In the genomic region with DNA sequence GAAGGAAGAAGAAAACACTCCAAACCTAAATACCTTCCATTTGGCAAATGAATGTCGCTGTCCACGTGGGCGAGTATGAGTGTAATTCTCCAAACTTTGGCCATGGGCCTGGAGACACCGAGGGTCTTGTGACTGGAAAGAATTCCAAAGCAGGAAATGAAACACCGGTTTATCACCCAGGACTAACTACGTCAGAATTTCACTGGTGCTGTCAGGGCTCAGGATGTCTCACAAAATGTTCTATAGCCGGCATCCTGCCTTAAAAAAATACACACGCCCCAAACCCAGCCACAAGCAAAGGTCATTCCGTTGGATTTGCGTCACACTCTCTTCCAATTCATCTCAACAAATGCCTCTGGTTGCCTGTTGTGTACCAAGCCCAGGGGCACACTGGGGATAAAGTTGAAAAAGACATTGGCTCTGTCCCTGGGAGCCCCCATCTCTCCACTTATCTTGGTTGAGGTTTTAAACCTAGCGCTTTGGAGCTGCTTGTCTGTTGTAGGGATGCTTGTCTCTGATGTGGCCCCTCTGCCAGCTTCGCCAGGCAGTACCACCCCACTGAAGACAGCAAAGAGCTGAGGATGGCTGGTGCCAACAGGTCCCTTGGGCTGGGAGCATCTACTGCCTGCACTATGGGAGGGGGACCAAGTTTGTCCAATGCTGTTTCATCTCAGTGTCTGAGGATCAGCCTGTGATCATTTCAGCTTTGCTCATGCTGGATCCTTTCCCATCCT, we compare ENCODE assay signal across 8 cellular contexts. TPM values are rescaled to one million over a fixed set of nuclear protein-coding genes. Genes with fewer than 3 reads are reported as not detected.
DNase-seq lines count a peak whose midpoint lies in the region; ATAC-seq, FAIRE-seq and TF ChIP-seq lines count a peak whose summit lies in the region.

No MANE protein-coding gene starts in this region.

- peaks cover 24 to 57% (median 44%) of the 10 kb centered on the region in 7 donors for H3K4me1 Mint-ChIP-seq in naive thymus-derived CD4-positive, alpha-beta T cell

- 76% methylated on average over 12 of the region's 12 CpGs for WGBS in A549 (ENCODE audit: missing lambda C conversion rate)

- H3K4me1 ChIP-seq in A549: peaks cover 7% of the 10 kb centered on the region; the same call in 1 of the 3 replicates
- H3K4me1 ChIP-seq in duodenal mucosa (ENCODE audit: control insufficient read depth in 1 of 2, insufficient read depth in 2 of 2, low read length in 2 of 2): peaks cover 12 to 18% of the 10 kb centered on the region in 2 donors
- peaks cover 13 to 23% of the 10 kb centered on the region in 2 donors for H3K4me1 ChIP-seq in naive thymus-derived CD4-positive, alpha-beta T cell (ENCODE audit: control insufficient read depth in 2 of 2, insufficient read depth in 2 of 2, low read length in 2 of 2)

- peaks cover 0 to 10% (median 0%) of the 10 kb centered on the region in 5 donors for H3K36me3 Mint-ChIP-seq in naive thymus-derived CD4-positive, alpha-beta T cell

- H3K4me3 ChIP-seq in A549: no peak overlapping the region
- H3K4me3 ChIP-seq in duodenal mucosa (ENCODE audit: low read depth in 1 of 2, low read length in 2 of 2): peak overlapping the region in 1 of 2 donors; percentile 6
- H3K4me3 ChIP-seq in naive thymus-derived CD4-positive, alpha-beta T cell (ENCODE audit: low read length): no peak overlapping the region

- H3K9me3 Mint-ChIP-seq in naive thymus-derived CD4-positive, alpha-beta T cell: peaks cover 0 to 6% (median 0%) of the 10 kb centered on the region in 11 donors

- peak overlapping the region; percentile 15; the same call in 1 of the 3 replicates for H3K4me2 ChIP-seq in A549

- peak overlapping the region; percentile 14 to 45; a peak in 3 of 6 replicates for H3K27ac ChIP-seq in A549
- H3K27ac ChIP-seq in duodenal mucosa (ENCODE audit: low read depth, low read length): peak overlapping the region; percentile 82
- no peak overlapping the region for H3K27ac ChIP-seq in naive thymus-derived CD4-positive, alpha-beta T cell (ENCODE audit: low read depth, low read length)

- ATAC-seq in A549: peak; percentile 10 to 11; a peak in 2 of 6 replicates
- peak; percentile 65 for ATAC-seq in naive thymus-derived CD4-positive, alpha-beta T cell
- ATAC-seq in GM21360 (IDR thresholded peaks at IDR 0.05; ENCODE audit: unreplicated experiment): no peak
- no peak for ATAC-seq in GM19452 (IDR thresholded peaks at IDR 0.05; ENCODE audit: unreplicated experiment)

- peak overlapping the region in 9 of 10 donors; percentile 33 to 78 (median 69) for H3K4me3 Mint-ChIP-seq in naive thymus-derived CD4-positive, alpha-beta T cell

- no peaks in the 10 kb centered on the region for H3K9me3 ChIP-seq in A549
- no peaks in the 10 kb centered on the region for H3K9me3 ChIP-seq in duodenal mucosa (ENCODE audit: control insufficient read depth in 1 of 2, low read length in 2 of 2)
- H3K9me3 ChIP-seq in naive thymus-derived CD4-positive, alpha-beta T cell (ENCODE audit: control insufficient read depth in 2 of 3, low read length in 3 of 3): no peaks in the 10 kb centered on the region

- H3K9ac ChIP-seq in duodenal mucosa (ENCODE audit: low read depth in 1 of 2, low read length in 2 of 2): peak overlapping the region; percentile 44

- TF ChIP-seq RAD21 in A549 (conservative IDR thresholded peaks at IDR 0.05 in 1 of 2, IDR thresholded peaks at IDR 0.05 in 1 of 2): no peak

- TF ChIP-seq POLR2A in A549 (IDR thresholded peaks at IDR 0.05; ENCODE audit: low read length): no peak

- H3K27me3 ChIP-seq in duodenal mucosa (ENCODE audit: control insufficient read depth in 1 of 2, insufficient read depth in 2 of 2, low read length in 2 of 2): no peaks in the 10 kb centered on the region
- no peaks in the 10 kb centered on the region for H3K27me3 ChIP-seq in naive thymus-derived CD4-positive, alpha-beta T cell (ENCODE audit: control insufficient read depth in 2 of 2, insufficient read depth in 2 of 2, low read length in 2 of 2)

- intact Hi-C loops in naive thymus-derived CD4-positive, alpha-beta T cell (cut with micrococcal nuclease): loop anchor here in 1 of 2 donors (1.0 kb wide), 1 partner anchor 9 kb away; no protein-coding TSS in a partner anchor

- POLR2A ChIA-PET in A549 (lab: Yijun Ruan, JAX): no interaction called here
- POLR2A ChIA-PET in naive thymus-derived CD4-positive, alpha-beta T cell (lab: Charles Lee): interaction anchor here (0.6 to 2.5 kb wide), 7 partner anchors 9 to 53 kb away, joined by 3 to 12 read pairs (median 4); a partner anchor contains a TSS

- CTCF ChIA-PET in A549 (lab: Yijun Ruan, JAX): interaction anchor here (0.7 to 3.9 kb wide), 7 partner anchors 9 to 320 kb away, joined by 3 to 36 read pairs (median 15); a partner anchor contains a TSS
- CTCF ChIA-PET in naive thymus-derived CD4-positive, alpha-beta T cell (lab: Charles Lee): interaction anchor here (0.8 to 1.7 kb wide), 3 partner anchors 9 to 51 kb away, joined by 3 to 6 read pairs (median 5); no protein-coding TSS in a partner anchor

- FAIRE-seq in A549 (lab: Jason Lieb, UNC): no peak

- H3K27ac Mint-ChIP-seq in naive thymus-derived CD4-positive, alpha-beta T cell: peak overlapping the region; percentile 62 to 97 (median 89)

- no peak for TF ChIP-seq EP300 in A549 (IDR thresholded peaks at IDR 0.05)

- TF ChIP-seq CTCF in A549 (IDR thresholded peaks at IDR 0.05): no peak

- DNase-seq in A549 (ENCODE audit: low read depth in 1 of 2, low spot score in 1 of 2): peak in 1 of 2 experiments; percentile 24
- peak; percentile 91 for DNase-seq in M059J (ENCODE audit: low read depth)
- peak in 7 of 9 donors; percentile 43 to 74 (median 64) for DNase-seq in naive thymus-derived CD4-positive, alpha-beta T cell
- DNase-seq in stimulated activated CD4-positive, alpha-beta T cell treated with anti-CD3 and anti-CD28 coated beads, Interleukin-4, amount 100 ng/mL, for 1 hour: no peak
- DNase-seq in GM19238 (ENCODE audit: insufficient read length, low spot score): no peak

- peaks cover 0 to 3% (median 0%) of the 10 kb centered on the region in 5 donors for H3K27me3 Mint-ChIP-seq in naive thymus-derived CD4-positive, alpha-beta T cell

- no peaks in the 10 kb centered on the region for H3K36me3 ChIP-seq in duodenal mucosa (ENCODE audit: control insufficient read depth in 1 of 2, insufficient read depth in 2 of 2, low read length in 2 of 2)
- no peaks in the 10 kb centered on the region for H3K36me3 ChIP-seq in naive thymus-derived CD4-positive, alpha-beta T cell (ENCODE audit: control insufficient read depth in 2 of 3, insufficient read depth in 3 of 3, low read length in 3 of 3)

TF ChIP-seq in A549, 52 proteins besides CTCF, POLR2A, EP300 and RAD21:
- TF ChIP-seq, protein P1, sequence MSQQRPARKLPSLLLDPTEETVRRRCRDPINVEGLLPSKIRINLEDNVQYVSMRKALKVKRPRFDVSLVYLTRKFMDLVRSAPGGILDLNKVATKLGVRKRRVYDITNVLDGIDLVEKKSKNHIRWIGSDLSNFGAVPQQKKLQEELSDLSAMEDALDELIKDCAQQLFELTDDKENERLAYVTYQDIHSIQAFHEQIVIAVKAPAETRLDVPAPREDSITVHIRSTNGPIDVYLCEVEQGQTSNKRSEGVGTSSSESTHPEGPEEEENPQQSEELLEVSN (IDR thresholded peaks at IDR 0.05; ENCODE audit: borderline replicate concordance, low read depth): no peak
- TF ChIP-seq MAZ (IDR thresholded peaks at IDR 0.05; ENCODE audit: borderline replicate concordance, low read depth, low read length): no peak

RNA-seq across cellular contexts. Expression of a gene that starts 31.2 kb away (rescaled TPM):
- polyA plus RNA-seq in A549 (2011; rRNA removed) (5.7 and 6.3 TPM in 2 replicates), A549 (2017; fragmentation: RNase III; extraction: RNeasy Plus Mini Kit Qiagen cat#74134 plus additional on column Dnase treatment) (1.3 to 1.9 TPM (median 1.8 TPM) in 3 replicates)
- polyA plus RNA-seq in A549 (2012; cell fraction: cytosol; rRNA removed): 1.7 and 2.1 TPM in 2 replicates
- 0.80 and 3.0 TPM in 2 replicates for polyA plus RNA-seq in A549 (2012; cell fraction: nucleus; rRNA removed)
- 1.6 and 2.8 TPM in 2 replicates for polyA minus RNA-seq in A549 (2011; rRNA and poly(A)+ RNA removed)
- 0.17 and 0.20 TPM in 2 replicates for total RNA-seq in M059J (2014; rRNA removed; shearing (Covaris generic))
- total RNA-seq in naive thymus-derived CD4-positive, alpha-beta T cell: 1 to 10 TPM; 1.1 to 2.5 (median 1.4) TPM
- polyA plus RNA-seq in naive thymus-derived CD4-positive, alpha-beta T cell: 1 to 10 TPM; 1.0 to 1.3 TPM

RNA-seq across cellular contexts. Expression of a gene that starts 38.1 kb away (rescaled TPM):
- polyA plus RNA-seq in A549 (2011; rRNA removed) (14.8 and 17.4 TPM in 2 replicates), A549 (2017; fragmentation: RNase III; extraction: RNeasy Plus Mini Kit Qiagen cat#74134 plus additional on column Dnase treatment) (18.3 to 21.0 TPM (median 19.8 TPM) in 3 replicates)
- polyA plus RNA-seq in A549 (2012; cell fraction: cytosol; rRNA removed): 8.0 and 12.1 TPM in 2 replicates
- polyA plus RNA-seq in A549 (2012; cell fraction: nucleus; rRNA removed): 17.9 and 19.4 TPM in 2 replicates
- polyA minus RNA-seq in A549 (2011; rRNA and poly(A)+ RNA removed): 20.6 and 23.2 TPM in 2 replicates
- 6.0 and 9.7 TPM in 2 replicates for total RNA-seq in M059J (2014; rRNA removed; shearing (Covaris generic))
- 100 to 1,000 TPM in 1 of 5 experiments, 10 to 100 TPM in 4; 20.0 to 129 (median 27.8) TPM for total RNA-seq in naive thymus-derived CD4-positive, alpha-beta T cell
- polyA plus RNA-seq in naive thymus-derived CD4-positive, alpha-beta T cell: 10 to 100 TPM; 17.8 to 18.0 TPM

RNA-seq across cellular contexts. Expression of a gene that starts 45.5 kb away (rescaled TPM):
- polyA plus RNA-seq in A549 (2011; rRNA removed) (172 and 204 TPM in 2 replicates), A549 (2017; fragmentation: RNase III; extraction: RNeasy Plus Mini Kit Qiagen cat#74134 plus additional on column Dnase treatment) (152 to 163 TPM (median 156 TPM) in 3 replicates)
- polyA plus RNA-seq in A549 (2012; cell fraction: cytosol; rRNA removed): 97.9 and 112 TPM in 2 replicates
- polyA plus RNA-seq in A549 (2012; cell fraction: nucleus; rRNA removed): 33.3 and 54.1 TPM in 2 replicates
- polyA minus RNA-seq in A549 (2011; rRNA and poly(A)+ RNA removed): 23.8 TPM in 2 replicates
- total RNA-seq in M059J (2014; rRNA removed; shearing (Covaris generic)): 179 and 214 TPM in 2 replicates
- 100 to 1,000 TPM in 1 of 5 experiments, 10 to 100 TPM in 4; 28.1 to 129 (median 49.1) TPM for total RNA-seq in naive thymus-derived CD4-positive, alpha-beta T cell
- polyA plus RNA-seq in naive thymus-derived CD4-positive, alpha-beta T cell: 100 to 1,000 TPM; 116 to 141 TPM

RNA-seq across cellular contexts. Expression of a gene that starts 53.5 kb away (rescaled TPM):
- polyA plus RNA-seq in A549 (2011; rRNA removed) (0.16 and 0.22 TPM in 2 replicates), A549 (2017; fragmentation: RNase III; extraction: RNeasy Plus Mini Kit Qiagen cat#74134 plus additional on column Dnase treatment) (0.17 to 0.32 TPM (median 0.25 TPM) in 3 replicates)
- polyA plus RNA-seq in A549 (2012; cell fraction: cytosol; rRNA removed): 0.03 and 0.12 TPM in 2 replicates
- 0.07 TPM in 1 of 2 replicates, not detected in the other for polyA plus RNA-seq in A549 (2012; cell fraction: nucleus; rRNA removed)
- polyA minus RNA-seq in A549 (2011; rRNA and poly(A)+ RNA removed): 0.50 TPM in 1 of 2 replicates, not detected in the other
- 1.0 and 2.9 TPM in 2 replicates for total RNA-seq in M059J (2014; rRNA removed; shearing (Covaris generic))
- total RNA-seq in naive thymus-derived CD4-positive, alpha-beta T cell: under 1 TPM in 1 of 5 experiments, not detected in 4; 0.17 TPM
- polyA plus RNA-seq in naive thymus-derived CD4-positive, alpha-beta T cell: not detected

Comparison
In these comparisons a context has a peak if more than half of its experiments do, and no peak if none do; other contexts are left out.
1. ATAC-seq: peak in A549 (2 of 2) and naive thymus-derived CD4-positive, alpha-beta T cell (single experiment); none in GM21360 (single experiment) and GM19452 (single experiment).
2. DNase-seq: peak in M059J (single experiment) and naive thymus-derived CD4-positive, alpha-beta T cell (7 of 9); none in stimulated activated CD4-positive, alpha-beta T cell treated with anti-CD3 and anti-CD28 coated beads, Interleukin-4, amount 100 ng/mL, for 1 hour (single experiment) and GM19238 (single experiment).